In the genomic region with DNA sequence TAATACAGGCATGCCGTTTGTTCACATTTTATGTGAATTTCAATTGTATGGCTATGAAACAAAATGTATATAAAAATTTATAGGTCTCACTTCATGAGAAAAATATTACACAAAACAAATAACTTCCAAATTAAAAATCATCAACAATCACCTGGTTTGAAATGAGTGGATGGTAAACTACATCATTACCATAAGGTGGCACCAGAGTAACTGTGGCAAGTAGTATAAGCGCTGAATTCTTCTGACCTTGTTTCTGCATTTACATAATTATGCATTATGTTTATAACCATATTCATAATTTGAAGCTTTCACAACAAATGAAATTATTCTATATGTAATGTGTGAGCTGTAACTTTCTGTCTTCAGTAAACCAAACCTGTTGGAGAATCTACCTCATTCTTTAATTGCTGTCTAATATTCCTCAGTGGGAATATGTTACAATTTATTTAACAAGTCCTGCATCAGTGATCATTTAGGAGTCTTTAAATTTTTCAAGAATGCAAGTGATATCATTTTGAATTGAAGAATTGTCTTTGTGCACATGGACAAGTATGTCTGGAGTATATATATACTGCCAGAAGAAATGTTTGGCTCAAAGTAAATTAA, we compare ENCODE assay signal across 2 cellular contexts.
TF ChIP-seq lines count a peak whose summit lies in the region.

No MANE protein-coding gene starts in this region.

TF ChIP-seq in A549, 52 proteins besides CTCF, POLR2A, EP300 and RAD21:
- TF ChIP-seq FOXS1 (CRISPR knock-in tag; IDR thresholded peaks at IDR 0.05) = no peak
- TF ChIP-seq TFCP2L1 (CRISPR knock-in tag; IDR thresholded peaks at IDR 0.05) = no peak
- no peak for TF ChIP-seq POLR2AphosphoS2 (conservative IDR thresholded peaks at IDR 0.05; ENCODE audit: low read length)
- TF ChIP-seq SREBF2 (IDR thresholded peaks at IDR 0.05) = no peak
- no peak for TF ChIP-seq RCOR1 (IDR thresholded peaks at IDR 0.05; ENCODE audit: low read depth, low read length)
- TF ChIP-seq, protein P1, sequence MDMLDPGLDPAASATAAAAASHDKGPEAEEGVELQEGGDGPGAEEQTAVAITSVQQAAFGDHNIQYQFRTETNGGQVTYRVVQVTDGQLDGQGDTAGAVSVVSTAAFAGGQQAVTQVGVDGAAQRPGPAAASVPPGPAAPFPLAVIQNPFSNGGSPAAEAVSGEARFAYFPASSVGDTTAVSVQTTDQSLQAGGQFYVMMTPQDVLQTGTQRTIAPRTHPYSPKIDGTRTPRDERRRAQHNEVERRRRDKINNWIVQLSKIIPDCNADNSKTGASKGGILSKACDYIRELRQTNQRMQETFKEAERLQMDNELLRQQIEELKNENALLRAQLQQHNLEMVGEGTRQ (IDR thresholded peaks at IDR 0.05) = no peak

TF ChIP-seq in H1, 55 proteins besides CTCF, POLR2A, EP300 and RAD21:
- TF ChIP-seq GTF2F1 (IDR thresholded peaks at IDR 0.05; ENCODE audit: borderline replicate concordance, low read depth, low read length) (no peak), SAP30 (IDR thresholded peaks at IDR 0.05; ENCODE audit: insufficient read depth, insufficient replicate concordance, low read length) (no peak), BCL11A (IDR thresholded peaks at IDR 0.05; ENCODE audit: low read depth in 2 of 2, low read length in 2 of 2) (no peak), SP1 (IDR thresholded peaks at IDR 0.05; ENCODE audit: low read depth, low read length) (no peak), PHF8 (conservative IDR thresholded peaks at IDR 0.05; ENCODE audit: low read depth, low read length) (no peak), RXRA (IDR thresholded peaks at IDR 0.05; ENCODE audit: insufficient read depth, low read depth, low read length) (no peak), POU5F1 (IDR thresholded peaks at IDR 0.05; ENCODE audit: low read depth, low read length) (no peak), EGR1 (IDR thresholded peaks at IDR 0.05; ENCODE audit: borderline replicate concordance, low read depth, low read length) (no peak)
- TF ChIP-seq, protein P1 (IDR thresholded peaks at IDR 0.05; ENCODE audit: low read length) = no peak
